Comparison of ENCODE assay signal across 8 cellular contexts in the genomic region with DNA sequence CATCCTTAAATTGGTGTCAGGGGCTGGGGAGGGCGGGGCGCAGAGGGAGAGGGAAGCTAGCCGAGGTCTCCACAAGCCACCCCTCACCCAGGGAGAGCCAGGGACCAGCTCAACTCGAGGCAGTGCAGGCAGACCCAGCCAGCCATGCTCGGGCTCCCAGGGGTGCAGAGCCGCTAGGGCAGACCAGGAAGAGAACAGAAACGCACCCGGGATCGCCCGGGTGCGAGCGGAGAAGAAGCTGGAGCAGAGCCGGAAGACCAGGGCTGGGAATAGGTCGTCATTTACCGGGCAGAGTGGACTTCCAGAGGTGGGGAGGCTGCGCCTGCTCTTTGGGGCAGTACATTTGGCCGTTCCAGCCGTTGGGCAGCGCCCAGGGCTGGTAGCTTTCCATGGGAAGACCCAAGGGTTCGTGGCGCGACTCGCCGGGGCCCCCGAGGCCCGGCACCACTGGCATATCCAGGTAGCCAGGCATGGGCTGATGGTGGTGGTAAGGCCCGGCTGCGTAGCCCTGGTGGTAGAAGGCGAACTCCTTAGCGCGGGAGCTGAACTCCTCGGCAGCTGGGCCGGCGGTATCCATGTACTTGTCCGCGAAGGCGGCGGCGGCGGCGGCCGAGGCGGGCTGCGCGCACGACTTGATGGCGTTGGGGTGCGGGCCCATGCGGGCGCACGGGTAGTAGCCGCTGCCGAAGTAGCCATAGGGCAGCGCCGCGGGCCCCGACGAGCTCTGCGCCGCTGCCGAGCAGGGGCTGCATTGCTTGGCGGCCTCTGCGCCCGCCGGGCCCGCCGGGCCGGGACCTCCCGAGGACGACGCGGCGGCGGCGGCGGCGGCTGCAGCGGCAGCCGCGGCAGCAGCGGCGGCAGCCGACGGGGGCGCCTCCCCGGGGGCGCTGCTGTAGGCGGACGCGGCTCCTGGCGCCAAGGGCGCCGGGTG. TPM values are rescaled to one million over a fixed set of nuclear protein-coding genes. Genes with fewer than 3 reads are reported as not detected.
DNase-seq lines count a peak whose midpoint lies in the region; ATAC-seq and TF ChIP-seq lines count a peak whose summit lies in the region.

No MANE protein-coding gene starts in this region.

- peaks cover 38% of the 10 kb centered on the region for H3K4me1 Mint-ChIP-seq in CD4-positive, alpha-beta T cell (ENCODE audit: low read depth)
- peaks cover 25% of the 10 kb centered on the region for H3K4me1 Mint-ChIP-seq in activated naive CD8-positive, alpha-beta T cell treated with anti-CD3 and anti-CD28 coated beads, Interleukin-2, amount 10 ng/mL, durations not matched to agents 7 days and 5 days
- H3K4me1 Mint-ChIP-seq in naive thymus-derived CD8-positive, alpha-beta T cell, result peaks cover 13 to 47% (median 35%) of the 10 kb centered on the region in 4 donors

- peak overlapping the region; percentile 26 for H3K4me3 Mint-ChIP-seq in CD4-positive, alpha-beta T cell
- H3K4me3 Mint-ChIP-seq in activated naive CD8-positive, alpha-beta T cell treated with anti-CD3 and anti-CD28 coated beads, Interleukin-2, amount 10 ng/mL, durations not matched to agents 7 days and 5 days, result no peak overlapping the region
- peak overlapping the region in 9 of 10 donors; percentile 47 to 80 (median 70) for H3K4me3 Mint-ChIP-seq in naive thymus-derived CD8-positive, alpha-beta T cell

- no peaks in the 10 kb centered on the region for H3K9me3 ChIP-seq in CD4-positive, alpha-beta T cell (ENCODE audit: control insufficient read depth, low read length)

- CTCF ChIA-PET in CD4-positive, alpha-beta T cell (lab: Charles Lee), result interaction anchor here (1.4 kb wide), 1 partner anchor 12 kb away, joined by 4 read pairs; no protein-coding TSS in a partner anchor

- no peak for DNase-seq in CD4-positive, alpha-beta T cell
- peak; percentile 49 for DNase-seq in activated naive CD8-positive, alpha-beta T cell treated with anti-CD3 and anti-CD28 coated beads, Interleukin-2, amount 10 ng/mL, durations not matched to agents 7 days and 5 days
- DNase-seq in naive thymus-derived CD8-positive, alpha-beta T cell, result no peak
- no peak for DNase-seq in stimulated activated CD4-positive, alpha-beta T cell treated with anti-CD3 and anti-CD28 coated beads, Interleukin-2, amount 100 ng/mL, for 48 hours
- no peak for DNase-seq in NK-92 treated with Interleukin-12 subunit alpha and Interleukin-12 subunit beta, amount 100 ng/mL, for 24 hours (lab: John Stamatoyannopoulos, UW)

- H3K9me3 Mint-ChIP-seq in CD4-positive, alpha-beta T cell, result no peaks in the 10 kb centered on the region
- H3K9me3 Mint-ChIP-seq in activated naive CD8-positive, alpha-beta T cell treated with anti-CD3 and anti-CD28 coated beads, Interleukin-2, amount 10 ng/mL, durations not matched to agents 7 days and 5 days, result no peaks in the 10 kb centered on the region
- H3K9me3 Mint-ChIP-seq in naive thymus-derived CD8-positive, alpha-beta T cell, result peaks cover 0 to 11% (median 0%) of the 10 kb centered on the region in 9 donors

- no peak overlapping the region for H3K27ac ChIP-seq in CD4-positive, alpha-beta T cell (ENCODE audit: low read depth, low read length)

- intact Hi-C loops in CD4-positive, alpha-beta T cell (cut with DNase I, micrococcal nuclease), result loop anchor here (5.0 to 10.0 kb wide), 9 partner anchors 47 to 986 kb away; a partner anchor contains a TSS

- POLR2A ChIA-PET in CD4-positive, alpha-beta T cell (lab: Charles Lee), result interaction anchor here (0.7 to 1.5 kb wide), 4 partner anchors 13 to 1337 kb away, joined by 3 to 4 read pairs (median 3); a partner anchor contains a TSS
- POLR2A ChIA-PET in activated naive CD8-positive, alpha-beta T cell treated with anti-CD3 and anti-CD28 coated beads, Interleukin-2, amount 10 ng/mL, durations not matched to agents 7 days and 5 days (lab: Charles Lee), result interaction anchor here (0.8 kb wide), 1 partner anchor 999 kb away, joined by 3 read pairs; no protein-coding TSS in a partner anchor
- POLR2A ChIA-PET in naive thymus-derived CD8-positive, alpha-beta T cell (lab: Charles Lee), result interaction anchor here (0.8 to 1.3 kb wide), 3 partner anchors 9 to 12 kb away, joined by 3 to 4 read pairs (median 3); no protein-coding TSS in a partner anchor

- no peak overlapping the region for H3K27ac Mint-ChIP-seq in CD4-positive, alpha-beta T cell
- peak overlapping the region; percentile 30 for H3K27ac Mint-ChIP-seq in activated naive CD8-positive, alpha-beta T cell treated with anti-CD3 and anti-CD28 coated beads, Interleukin-2, amount 10 ng/mL, durations not matched to agents 7 days and 5 days
- peak overlapping the region in 2 of 10 donors; percentile 34 to 85 for H3K27ac Mint-ChIP-seq in naive thymus-derived CD8-positive, alpha-beta T cell

- ATAC-seq in CD4-positive, alpha-beta T cell (ENCODE audit: poor library complexity), result peak; percentile 19
- ATAC-seq in HG02759 (IDR thresholded peaks at IDR 0.05; ENCODE audit: unreplicated experiment) (peak; percentile 21), HG03175 (IDR thresholded peaks at IDR 0.05; ENCODE audit: unreplicated experiment) (no peak), HG02973 (IDR thresholded peaks at IDR 0.05; ENCODE audit: unreplicated experiment) (no peak)
- no peak for ATAC-seq in activated naive CD8-positive, alpha-beta T cell treated with anti-CD3 and anti-CD28 coated beads, Interleukin-2, amount 10 ng/mL, durations not matched to agents 7 days and 5 days (ENCODE audit: low read depth)
- ATAC-seq in naive thymus-derived CD8-positive, alpha-beta T cell, result peak; percentile 22 to 34

- no peaks in the 10 kb centered on the region for H3K36me3 Mint-ChIP-seq in CD4-positive, alpha-beta T cell (ENCODE audit: low read depth)
- H3K36me3 Mint-ChIP-seq in activated naive CD8-positive, alpha-beta T cell treated with anti-CD3 and anti-CD28 coated beads, Interleukin-2, amount 10 ng/mL, durations not matched to agents 7 days and 5 days, result peaks cover 2% of the 10 kb centered on the region
- H3K36me3 Mint-ChIP-seq in naive thymus-derived CD8-positive, alpha-beta T cell, result peaks cover 0 to 5% (median 3%) of the 10 kb centered on the region in 3 donors

- peaks cover 89% of the 10 kb centered on the region for H3K27me3 ChIP-seq in CD4-positive, alpha-beta T cell (ENCODE audit: control insufficient read depth, insufficient read depth, low read length)

- H3K27me3 Mint-ChIP-seq in CD4-positive, alpha-beta T cell, result peaks cover 89% of the 10 kb centered on the region
- peaks cover 85% of the 10 kb centered on the region for H3K27me3 Mint-ChIP-seq in activated naive CD8-positive, alpha-beta T cell treated with anti-CD3 and anti-CD28 coated beads, Interleukin-2, amount 10 ng/mL, durations not matched to agents 7 days and 5 days
- H3K27me3 Mint-ChIP-seq in naive thymus-derived CD8-positive, alpha-beta T cell, result peaks cover 69 to 100% (median 74%) of the 10 kb centered on the region in 5 donors

- TF ChIP-seq CTCF in CD4-positive, alpha-beta T cell (IDR thresholded peaks at IDR 0.05), result no peak

RNA-seq across cellular contexts. Expression of a gene that starts 0.8 kb away (rescaled TPM):
- not detected for total RNA-seq in CD4-positive, alpha-beta T cell
- not detected for total RNA-seq in activated naive CD8-positive, alpha-beta T cell treated with anti-CD3 and anti-CD28 coated beads, Interleukin-2, amount 10 ng/mL, durations not matched to agents 7 days and 5 days
- not detected for total RNA-seq in naive thymus-derived CD8-positive, alpha-beta T cell
- polyA plus RNA-seq in naive thymus-derived CD8-positive, alpha-beta T cell, result not detected

RNA-seq across cellular contexts. Expression of a gene that starts 14.1 kb away (rescaled TPM):
- total RNA-seq in CD4-positive, alpha-beta T cell, result not detected
- total RNA-seq in activated naive CD8-positive, alpha-beta T cell treated with anti-CD3 and anti-CD28 coated beads, Interleukin-2, amount 10 ng/mL, durations not matched to agents 7 days and 5 days, result not detected
- not detected for total RNA-seq in naive thymus-derived CD8-positive, alpha-beta T cell
- polyA plus RNA-seq in naive thymus-derived CD8-positive, alpha-beta T cell, result not detected

RNA-seq across cellular contexts. Expression of a gene that starts 25.0 kb away (rescaled TPM):
- total RNA-seq in CD4-positive, alpha-beta T cell, result not detected
- not detected for total RNA-seq in activated naive CD8-positive, alpha-beta T cell treated with anti-CD3 and anti-CD28 coated beads, Interleukin-2, amount 10 ng/mL, durations not matched to agents 7 days and 5 days
- total RNA-seq in naive thymus-derived CD8-positive, alpha-beta T cell, result not detected
- polyA plus RNA-seq in naive thymus-derived CD8-positive, alpha-beta T cell, result under 1 TPM in 1 of 3 donors, not detected in 2; 0.19 TPM

RNA-seq across cellular contexts. Expression of a gene that starts 33.8 kb away (rescaled TPM):
- not detected for total RNA-seq in CD4-positive, alpha-beta T cell
- total RNA-seq in activated naive CD8-positive, alpha-beta T cell treated with anti-CD3 and anti-CD28 coated beads, Interleukin-2, amount 10 ng/mL, durations not matched to agents 7 days and 5 days, result not detected
- total RNA-seq in naive thymus-derived CD8-positive, alpha-beta T cell, result not detected
- polyA plus RNA-seq in naive thymus-derived CD8-positive, alpha-beta T cell, result under 1 TPM in 1 of 3 donors, not detected in 2; 0.16 TPM

RNA-seq across cellular contexts. Expression of a gene that starts 42.7 kb away (rescaled TPM):
- not detected for total RNA-seq in CD4-positive, alpha-beta T cell
- not detected for total RNA-seq in activated naive CD8-positive, alpha-beta T cell treated with anti-CD3 and anti-CD28 coated beads, Interleukin-2, amount 10 ng/mL, durations not matched to agents 7 days and 5 days
- not detected for total RNA-seq in naive thymus-derived CD8-positive, alpha-beta T cell
- polyA plus RNA-seq in naive thymus-derived CD8-positive, alpha-beta T cell, result not detected

Comparison
In these comparisons a context has a peak if more than half of its experiments do, and no peak if none do; other contexts are left out.
1. ATAC-seq: peak in CD4-positive, alpha-beta T cell (single experiment), HG02759 (single experiment) and naive thymus-derived CD8-positive, alpha-beta T cell (2 of 2); none in activated naive CD8-positive, alpha-beta T cell treated with anti-CD3 and anti-CD28 coated beads, Interleukin-2, amount 10 ng/mL, durations not matched to agents 7 days and 5 days (single experiment), HG03175 (single experiment) and HG02973 (single experiment).